ENCODE assay signal across 11 cellular contexts in the genomic region with DNA sequence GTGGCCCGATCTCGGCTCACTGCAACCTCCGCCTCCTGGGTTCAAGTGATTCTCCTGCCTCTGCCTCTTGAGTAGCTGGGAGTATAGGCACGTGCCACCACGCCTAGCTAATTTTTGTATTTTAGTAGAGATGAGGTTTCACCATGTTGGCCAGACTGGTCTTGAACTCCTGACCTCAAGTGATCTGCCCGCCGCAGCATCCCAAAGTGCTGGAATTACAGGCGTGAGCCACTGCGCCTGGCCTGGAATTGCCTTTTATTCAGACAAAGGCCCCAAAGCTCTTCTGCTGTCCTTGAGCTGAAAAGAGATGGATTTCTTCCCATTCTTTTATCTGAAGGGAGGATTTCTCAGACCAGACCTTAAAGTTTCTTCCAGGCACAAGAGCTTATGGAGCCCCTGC. TPM values are rescaled to one million over a fixed set of nuclear protein-coding genes. Genes with fewer than 3 reads are reported as not detected.
A peak's percentile ranks its signal among the peaks of the same experiment; 100 is the strongest.
DNase-seq lines count a peak whose midpoint lies in the region; TF ChIP-seq lines count a peak whose summit lies in the region.
"Not testable (repeated sequence)": the region's sequence is repeated elsewhere in the genome, so short reads cannot be mapped to it uniquely, and the experiment has no call there.
"Had no signal": no experiment of that assay in that cellular context is flagged by ENCODE, and none has a peak within 500 bp of the region (broad histone marks: within the 10 kb centered on the region; RNA-seq: fewer than 3 reads in every experiment).

No MANE protein-coding gene starts in this region.

- H2AFZ ChIP-seq in hepatocyte: not testable (repeated sequence)

- H3K27ac ChIP-seq in hepatocyte: peak overlapping the region; percentile 65

- TF ChIP-seq CTCF in hepatocyte (IDR thresholded peaks at IDR 0.05; ENCODE audit: poor library complexity); neural crest cell (conservative IDR thresholded peaks at IDR 0.05); progenitor cell of endocrine pancreas (IDR thresholded peaks at IDR 0.05; ENCODE audit: unreplicated experiment): not testable (repeated sequence)

- H3K4me2 ChIP-seq in hepatocyte: not testable (repeated sequence)

- not testable (repeated sequence) for H3K27me3 Mint-ChIP-seq in neural crest cell (ENCODE audit: low read depth); progenitor cell of endocrine pancreas

- not testable (repeated sequence) for H4K20me1 ChIP-seq in hepatocyte (ENCODE audit: insufficient read depth, poor library complexity, severe bottlenecking)

- peaks cover 12% of the 10 kb centered on the region for H3K79me2 ChIP-seq in hepatocyte

- H3K36me3 ChIP-seq in hepatocyte (replicated peaks; ENCODE audit: insufficient read depth, low read depth): not testable (repeated sequence)

- H3K9me3 Mint-ChIP-seq in neural crest cell; progenitor cell of endocrine pancreas (ENCODE audit: low read depth): not testable (repeated sequence)

- H3K27ac Mint-ChIP-seq in neural crest cell (ENCODE audit: unreplicated experiment) (peak overlapping the region; percentile 57), progenitor cell of endocrine pancreas (peak overlapping the region; percentile 33)

- peaks cover 14% of the 10 kb centered on the region for H3K36me3 Mint-ChIP-seq in neural crest cell (ENCODE audit: low read depth)
- H3K36me3 Mint-ChIP-seq in progenitor cell of endocrine pancreas (ENCODE audit: insufficient read depth): peaks cover 26% of the 10 kb centered on the region

- H3K27me3 ChIP-seq in hepatocyte: not testable (repeated sequence)

- peaks cover 23% of the 10 kb centered on the region for H3K4me1 ChIP-seq in hepatocyte (ENCODE audit: insufficient read depth)

- H3K4me3 Mint-ChIP-seq in neural crest cell; progenitor cell of endocrine pancreas (ENCODE audit: low read depth): not testable (repeated sequence)

- H3K4me3 ChIP-seq in hepatocyte: not testable (repeated sequence)

- not testable (repeated sequence) for H3K9me2 ChIP-seq in hepatocyte (replicated peaks; ENCODE audit: insufficient read depth)

- not testable (repeated sequence) for H3K9me3 ChIP-seq in hepatocyte (ENCODE audit: low read depth)

- WGBS in hepatocyte (ENCODE audit: low lambda C conversion rate, missing lambda C conversion rate): 92% methylated on average over 9 of the region's 9 CpGs

- H3K4me1 Mint-ChIP-seq in neural crest cell; progenitor cell of endocrine pancreas (ENCODE audit: low read depth): not testable (repeated sequence)

- DNase-seq in activated CD8-positive, alpha-beta memory T cell treated with anti-CD3 and anti-CD28 coated beads, Interleukin-2, amount 50 U/mL, for 48 hours: peak; percentile 6
- not testable (repeated sequence) for DNase-seq in hepatocyte (ENCODE audit: low spot score); neural crest cell (ENCODE audit: low read depth, low spot score); progenitor cell of endocrine pancreas (ENCODE audit: low spot score, unreplicated experiment)

RNA-seq across cellular contexts. Expression of a gene that starts 22.0 kb away (rescaled TPM):
- total RNA-seq in hepatocyte (31.4 and 33.7 TPM in 2 replicates), neural crest cell (54.1 and 57.3 TPM in 2 replicates), progenitor cell of endocrine pancreas (65.8 and 73.1 TPM in 2 replicates)
- polyA plus RNA-seq in hepatocyte: 25.5 and 25.9 TPM in 2 replicates

RNA-seq across cellular contexts. Expression of a gene that starts 51.3 kb away (rescaled TPM):
- total RNA-seq in hepatocyte (0.57 TPM in 1 of 2 replicates, not detected in the other), neural crest cell (not detected in 2 replicates), progenitor cell of endocrine pancreas (not detected in 2 replicates)
- 0.48 and 0.64 TPM in 2 replicates for polyA plus RNA-seq in hepatocyte
- total RNA-seq: CD8-positive, alpha-beta memory T cell; Daoy; G401; GM12878 had no signal
- polyA plus RNA-seq: AG04450; CD4-positive, alpha-beta memory T cell; CD4-positive, CD25-positive, alpha-beta regulatory T cell; CD8-positive, alpha-beta memory T cell had no signal
